In genomic region chr9:129026442-129027223, GRCh38 we compare ENCODE assay signal across 8 cellular contexts. TPM values are rescaled to one million over a fixed set of nuclear protein-coding genes. Genes with fewer than 3 reads are reported as not detected.
A peak's percentile ranks its signal among the peaks of the same experiment; 100 is the strongest.
DNase-seq lines count a peak whose midpoint lies in the region; ATAC-seq, FAIRE-seq and TF ChIP-seq lines count a peak whose summit lies in the region.

No MANE protein-coding gene starts in this region.

- H3K36me3 ChIP-seq in smooth muscle cell (ENCODE audit: low read depth), result no peaks in the 10 kb centered on the region

- H3K4me1 Mint-ChIP-seq in activated CD8-positive, alpha-beta T cell treated with anti-CD3 and anti-CD28 coated beads, Interleukin-2, amount 10 ng/mL, durations not matched to agents 7 days and 5 days (ENCODE audit: low read depth), result peaks cover 39% of the 10 kb centered on the region

- H3K27ac ChIP-seq in A549 (peak overlapping the region in 1 of 2 experiments; percentile 93; a peak in 4 of 6 replicates), smooth muscle cell (ENCODE audit: low read depth) (peak overlapping the region; percentile 38)

- H3K79me2 ChIP-seq in smooth muscle cell (ENCODE audit: low read depth), result peaks cover 11% of the 10 kb centered on the region

- no peak for FAIRE-seq in A549 (lab: Jason Lieb, UNC)

- TF ChIP-seq EP300 in A549 (IDR thresholded peaks at IDR 0.05), result no peak

- DNase-seq in A549 (ENCODE audit: low read depth in 1 of 2, low spot score in 1 of 2), result no peak
- DNase-seq in GM12865 (ENCODE audit: low read depth), result no peak
- DNase-seq in activated CD8-positive, alpha-beta T cell treated with anti-CD3 and anti-CD28 coated beads, Interleukin-2, amount 10 ng/mL, durations not matched to agents 7 days and 5 days, result no peak
- no peak for DNase-seq in smooth muscle cell (lab: John Stamatoyannopoulos, UW; ENCODE audit: unreplicated experiment)
- DNase-seq in OCI-M2 (lab: John Stamatoyannopoulos, UW; ENCODE audit: unreplicated experiment), result no peak

- no peak overlapping the region for H2AFZ ChIP-seq in smooth muscle cell (ENCODE audit: low read depth)

- peak overlapping the region; percentile 83; the same call in 2 of the 3 replicates for H3K4me3 ChIP-seq in A549
- peak overlapping the region; percentile 92 for H3K4me3 ChIP-seq in GM12865 (ENCODE audit: low read depth, low read length)
- peak overlapping the region; percentile 58; the same call in 1 of the 2 replicates for H3K4me3 ChIP-seq in iPS-18c (ENCODE audit: insufficient read depth, low read depth, low read length)
- H3K4me3 ChIP-seq in smooth muscle cell, result peak overlapping the region; percentile 59

- no peaks in the 10 kb centered on the region for H3K27me3 Mint-ChIP-seq in activated CD8-positive, alpha-beta T cell treated with anti-CD3 and anti-CD28 coated beads, Interleukin-2, amount 10 ng/mL, durations not matched to agents 7 days and 5 days (ENCODE audit: low read depth)

- H3K9me3 ChIP-seq in A549 (no peaks in the 10 kb centered on the region), iPS-18c (ENCODE audit: control insufficient read depth, insufficient read depth, low read length) (no peaks in the 10 kb centered on the region), smooth muscle cell (replicated peaks; ENCODE audit: low read depth) (no peaks in the 10 kb centered on the region)

- H3K4me3 Mint-ChIP-seq in activated CD8-positive, alpha-beta T cell treated with anti-CD3 and anti-CD28 coated beads, Interleukin-2, amount 10 ng/mL, durations not matched to agents 7 days and 5 days, result peak overlapping the region; percentile 89

- 67% methylated on average over 17 of the region's 17 CpGs for WGBS in A549 (ENCODE audit: missing lambda C conversion rate)
- 38% methylated on average over 14 of the region's 17 CpGs for WGBS in smooth muscle cell (ENCODE audit: low lambda C conversion rate)

- H3K27me3 ChIP-seq in smooth muscle cell (ENCODE audit: low read depth), result no peaks in the 10 kb centered on the region

- TF ChIP-seq CTCF in A549 (IDR thresholded peaks at IDR 0.05), result no peak
- TF ChIP-seq CTCF in GM12865 (IDR thresholded peaks at IDR 0.05; ENCODE audit: insufficient read depth, low read depth, low read length, missing control alignments), result no peak
- TF ChIP-seq CTCF in smooth muscle cell (IDR thresholded peaks at IDR 0.05; ENCODE audit: borderline replicate concordance, insufficient read depth, poor library complexity, severe bottlenecking), result no peak

- ATAC-seq in A549 (peak in 1 of 2 experiments; percentile 6; a peak in 2 of 6 replicates), HG02623 (IDR thresholded peaks at IDR 0.05; ENCODE audit: unreplicated experiment) (no peak), HG03280 (IDR thresholded peaks at IDR 0.05; ENCODE audit: unreplicated experiment) (no peak)
- ATAC-seq in activated CD8-positive, alpha-beta T cell treated with anti-CD3 and anti-CD28 coated beads, Interleukin-2, amount 10 ng/mL, durations not matched to agents 7 days and 5 days, result no peak

- H4K20me1 ChIP-seq in smooth muscle cell (ENCODE audit: low read depth), result peaks cover 12% of the 10 kb centered on the region

- POLR2A ChIA-PET in A549 (lab: Yijun Ruan, JAX), result no interaction called here
- POLR2A ChIA-PET in activated CD8-positive, alpha-beta T cell treated with anti-CD3 and anti-CD28 coated beads, Interleukin-2, amount 10 ng/mL, durations not matched to agents 7 days and 5 days (lab: Charles Lee), result interaction anchor here (2.7 kb wide), 1 partner anchor 20 kb away, joined by 7 read pairs; no protein-coding TSS in a partner anchor

- H3K4me1 ChIP-seq in A549 (peaks cover 19% of the 10 kb centered on the region), smooth muscle cell (ENCODE audit: low read depth) (peaks cover 11% of the 10 kb centered on the region)

- H3K9me3 Mint-ChIP-seq in activated CD8-positive, alpha-beta T cell treated with anti-CD3 and anti-CD28 coated beads, Interleukin-2, amount 10 ng/mL, durations not matched to agents 7 days and 5 days (ENCODE audit: insufficient read depth), result no peaks in the 10 kb centered on the region

- no peak for TF ChIP-seq RAD21 in A549 (conservative IDR thresholded peaks at IDR 0.05 in 1 of 2, IDR thresholded peaks at IDR 0.05 in 1 of 2)

- peak overlapping the region; percentile 28 for H3K9ac ChIP-seq in smooth muscle cell (ENCODE audit: low read depth)

- peaks cover 4% of the 10 kb centered on the region for H3K36me3 Mint-ChIP-seq in activated CD8-positive, alpha-beta T cell treated with anti-CD3 and anti-CD28 coated beads, Interleukin-2, amount 10 ng/mL, durations not matched to agents 7 days and 5 days (ENCODE audit: low read depth)

- H3K27ac Mint-ChIP-seq in activated CD8-positive, alpha-beta T cell treated with anti-CD3 and anti-CD28 coated beads, Interleukin-2, amount 10 ng/mL, durations not matched to agents 7 days and 5 days, result peak overlapping the region; percentile 84

- H3K4me2 ChIP-seq in A549 (peak overlapping the region; percentile 84), smooth muscle cell (peak overlapping the region; percentile 94)

- TF ChIP-seq POLR2A in A549 (IDR thresholded peaks at IDR 0.05; ENCODE audit: low read length), result no peak

- CTCF ChIA-PET in A549 (lab: Yijun Ruan, JAX), result interaction anchor here (0.5 to 2.1 kb wide), 5 partner anchors 19 to 582 kb away, joined by 3 to 6 read pairs (median 3); no protein-coding TSS in a partner anchor
- CTCF ChIA-PET in activated CD8-positive, alpha-beta T cell treated with anti-CD3 and anti-CD28 coated beads, Interleukin-2, amount 10 ng/mL, durations not matched to agents 7 days and 5 days (lab: Charles Lee), result no interaction called here

- H3F3A ChIP-seq in smooth muscle cell (ENCODE audit: low read depth), result no peaks in the 10 kb centered on the region

TF ChIP-seq in A549, 52 proteins besides CTCF, POLR2A, EP300 and RAD21:
- no peak for TF ChIP-seq CBX2 (IDR thresholded peaks at IDR 0.05; ENCODE audit: borderline replicate concordance, low read depth)
- TF ChIP-seq NPAS2 (CRISPR knock-in tag; IDR thresholded peaks at IDR 0.05; ENCODE audit: borderline replicate concordance), result no peak
- no peak for TF ChIP-seq ELK1 (IDR thresholded peaks at IDR 0.05; ENCODE audit: low read depth, low read length)
- TF ChIP-seq MAX (IDR thresholded peaks at IDR 0.05), result no peak
- no peak for TF ChIP-seq FOSL2 (IDR thresholded peaks at IDR 0.05)
- TF ChIP-seq FOSL2 (CRISPR knock-in tag; IDR thresholded peaks at IDR 0.05), result no peak
- no peak for TF ChIP-seq NFE2L2 (conservative IDR thresholded peaks at IDR 0.05; ENCODE audit: low read length)
- no peak for TF ChIP-seq SREBF2 (IDR thresholded peaks at IDR 0.05)
- no peak for TF ChIP-seq HOXB5 (CRISPR knock-in tag; IDR thresholded peaks at IDR 0.05)

RNA-seq across cellular contexts. Expression of gene SH3GLB2, which starts 1.5 kb away (rescaled TPM):
- polyA plus RNA-seq in A549 (2011; rRNA removed) (28.3 and 30.0 TPM in 2 replicates), A549 (2017; fragmentation: RNase III; extraction: RNeasy Plus Mini Kit Qiagen cat#74134 plus additional on column Dnase treatment) (40.2 to 42.6 TPM (median 40.6 TPM) in 3 replicates), smooth muscle cell (31.9 and 94.9 TPM in 2 replicates)
- 55.5 and 69.2 TPM in 2 replicates for polyA plus RNA-seq in A549 (2012; cell fraction: cytosol; rRNA removed)
- 276 and 298 TPM in 2 replicates for polyA plus RNA-seq in A549 (2012; cell fraction: nucleus; rRNA removed)
- 29.5 and 40.5 TPM in 2 replicates for polyA minus RNA-seq in A549 (2011; rRNA and poly(A)+ RNA removed)
- 100 to 1,000 TPM; 107 to 109 TPM for total RNA-seq in activated CD8-positive, alpha-beta T cell treated with anti-CD3 and anti-CD28 coated beads, Interleukin-2, amount 10 ng/mL, durations not matched to agents 7 days and 5 days
- 25.9 and 44.8 TPM in 2 replicates for total RNA-seq in smooth muscle cell

RNA-seq across cellular contexts. Expression of gene MIGA2, which starts 9.8 kb away (rescaled TPM):
- polyA plus RNA-seq in A549 (2011; rRNA removed) (6.3 and 6.4 TPM in 2 replicates), A549 (2017; fragmentation: RNase III; extraction: RNeasy Plus Mini Kit Qiagen cat#74134 plus additional on column Dnase treatment) (12.8 to 16.1 TPM (median 15.1 TPM) in 3 replicates), smooth muscle cell (18.1 and 21.5 TPM in 2 replicates)
- polyA plus RNA-seq in A549 (2012; cell fraction: cytosol; rRNA removed), result 14.6 and 16.3 TPM in 2 replicates
- 65.4 and 92.7 TPM in 2 replicates for polyA plus RNA-seq in A549 (2012; cell fraction: nucleus; rRNA removed)
- 4.3 and 6.2 TPM in 2 replicates for polyA minus RNA-seq in A549 (2011; rRNA and poly(A)+ RNA removed)
- 10 to 100 TPM; 38.3 to 45.6 TPM for total RNA-seq in activated CD8-positive, alpha-beta T cell treated with anti-CD3 and anti-CD28 coated beads, Interleukin-2, amount 10 ng/mL, durations not matched to agents 7 days and 5 days
- total RNA-seq in smooth muscle cell, result 17.8 and 21.6 TPM in 2 replicates

RNA-seq across cellular contexts. Expression of gene DOLPP1, which starts 54.3 kb away (rescaled TPM):
- polyA plus RNA-seq in A549 (2011; rRNA removed) (25.6 and 31.4 TPM in 2 replicates), A549 (2017; fragmentation: RNase III; extraction: RNeasy Plus Mini Kit Qiagen cat#74134 plus additional on column Dnase treatment) (21.8 to 23.5 TPM (median 22.2 TPM) in 3 replicates), smooth muscle cell (17.8 and 21.5 TPM in 2 replicates)
- 37.1 and 43.6 TPM in 2 replicates for polyA plus RNA-seq in A549 (2012; cell fraction: cytosol; rRNA removed)
- polyA plus RNA-seq in A549 (2012; cell fraction: nucleus; rRNA removed), result 48.5 and 52.7 TPM in 2 replicates
- 21.0 and 23.0 TPM in 2 replicates for polyA minus RNA-seq in A549 (2011; rRNA and poly(A)+ RNA removed)
- 10 to 100 TPM; 15.9 to 18.8 TPM for total RNA-seq in activated CD8-positive, alpha-beta T cell treated with anti-CD3 and anti-CD28 coated beads, Interleukin-2, amount 10 ng/mL, durations not matched to agents 7 days and 5 days
- total RNA-seq in smooth muscle cell, result 14.4 and 18.1 TPM in 2 replicates
